ENCODE assay signal across 29 cellular contexts in the genomic region with DNA sequence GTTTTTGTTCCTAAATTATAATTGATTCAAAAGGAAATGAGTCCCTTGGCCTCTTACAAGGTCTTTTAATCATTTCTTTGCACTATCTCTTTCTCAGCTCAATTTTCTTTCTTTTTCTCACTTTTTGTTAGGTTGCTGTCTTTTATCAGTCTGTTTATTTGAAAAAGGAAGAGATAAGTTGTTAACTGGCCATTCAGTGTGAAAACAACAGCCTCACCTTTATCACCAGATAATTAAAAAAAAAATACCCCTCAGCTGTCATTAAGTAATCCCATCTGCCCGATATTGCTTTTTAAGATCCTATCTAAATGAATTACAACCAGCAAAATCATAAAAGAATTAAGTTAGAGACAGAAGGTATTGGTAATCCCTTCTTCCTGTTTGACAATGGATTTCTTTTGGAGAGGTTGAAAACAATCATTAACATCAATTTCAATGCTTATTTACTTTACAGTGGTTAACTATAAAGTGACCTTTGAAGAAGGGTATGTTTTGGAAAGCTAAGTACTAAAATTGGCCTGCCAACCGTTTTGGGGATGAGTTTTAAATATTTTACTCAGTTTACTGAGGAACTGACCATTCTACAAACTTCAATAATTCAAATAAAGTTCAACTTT.
A peak's percentile ranks its signal among the peaks of the same experiment; 100 is the strongest.
DNase-seq lines count a peak whose midpoint lies in the region; ATAC-seq and TF ChIP-seq lines count a peak whose summit lies in the region.
"Had no signal": no experiment of that assay in that cellular context is flagged by ENCODE, and none has a peak within 500 bp of the region (broad histone marks: within the 10 kb centered on the region; RNA-seq: fewer than 3 reads in every experiment).

No MANE protein-coding gene starts in this region.

- TF ChIP-seq POLR2A in lower leg skin (IDR thresholded peaks at IDR 0.05), result no peak

- H2AFZ ChIP-seq in GM23338, result no peak overlapping the region

- ATAC-seq in GM23338, result no peak
- ATAC-seq in SK-N-SH treated with all-trans-retinoic acid at 6 μM for 48 hours, result no peak
- ATAC-seq: psoas muscle; stimulated activated effector memory CD8-positive, alpha-beta T cell treated with anti-CD3 and anti-CD28 coated beads, Interleukin-12 subunit alpha, Interleukin-12 subunit beta, amount 100 ng/mL, for 72 hours had no signal

- no peaks in the 10 kb centered on the region for H3K79me2 ChIP-seq in GM23338 (replicated peaks; ENCODE audit: insufficient read depth)

- H3K36me3 Mint-ChIP-seq in GM23338 (ENCODE audit: low read depth), result no peaks in the 10 kb centered on the region; the same call in 2 of the 3 replicates
- no peaks in the 10 kb centered on the region for H3K36me3 Mint-ChIP-seq in nephron (ENCODE audit: low read depth)
- H3K36me3 Mint-ChIP-seq: naive B cell; stimulated activated effector memory CD8-positive, alpha-beta T cell treated with anti-CD3 and anti-CD28 coated beads, Interleukin-12 subunit alpha, Interleukin-12 subunit beta, amount 100 ng/mL, for 72 hours had no signal

- H3K4me3 Mint-ChIP-seq in GM23338 (peak overlapping the region; percentile 59), nephron (no peak overlapping the region)
- H3K4me3 Mint-ChIP-seq: activated B cell treated with CpG ODN at 0.5 μM for 24 hours; activated T-cell treated with anti-CD3 and anti-CD28 coated beads, Interleukin-2, amount 50 U/mL, for 24 hours; naive B cell; stimulated activated effector memory CD8-positive, alpha-beta T cell treated with anti-CD3 and anti-CD28 coated beads, Interleukin-12 subunit alpha, Interleukin-12 subunit beta, amount 100 ng/mL, for 72 hours had no signal

- H3K4me3 ChIP-seq in GM23338 (peak overlapping the region; percentile 32), lower leg skin (ENCODE audit: low read depth, poor library complexity, severe bottlenecking) (no peak overlapping the region)
- H3K4me3 ChIP-seq: cardiac muscle cell, left ventricle myocardium inferior, psoas muscle had no signal

- H3K9me2 ChIP-seq in GM23338 (ENCODE audit: insufficient read depth), result no peaks in the 10 kb centered on the region

- H4K20me1 ChIP-seq in GM23338 (replicated peaks; ENCODE audit: insufficient read depth), result no peaks in the 10 kb centered on the region

- peak; percentile 11 for DNase-seq in GM23338 (ENCODE audit: low spot score)
- DNase-seq in NCI-H524 (lab: John Stamatoyannopoulos, UW), result peak; percentile 7 to 55
- no peak for DNase-seq in lower leg skin (ENCODE audit: low spot score in 2 of 2)
- DNase-seq in NCI-H1436 treated with DMSO at 0.1 percent for 48 hours (lab: John Stamatoyannopoulos, UW), result no peak
- no peak for DNase-seq in NCI-H2107 (lab: John Stamatoyannopoulos, UW)
- no peak for DNase-seq in anterior cingulate cortex (lab: John Stamatoyannopoulos, UW)
- DNase-seq: activated B cell treated with CpG ODN at 0.5 μM for 24 hours; activated CD4-positive, alpha-beta T cell treated with anti-CD3 and anti-CD28 coated beads, Interleukin-2, amount 50 U/mL, for 1 hour; activated T-cell treated with anti-CD3 and anti-CD28 coated beads, Interleukin-2, amount 50 U/mL, for 24 hours; Caco-2; DND-41; effector CD8-positive, alpha-beta T cell; left ventricle myocardium inferior; midbrain; naive B cell; NCI-H1092; NCI-H2029; NCI-H2227 treated with DMSO at 0.1 percent for 48 hours; NCI-H774; occipital lobe; OCI-M1; psoas muscle; stimulated activated CD4-positive, alpha-beta T cell treated with anti-CD3 and anti-CD28 coated beads, Interleukin-15, amount 100 ng/mL, for 24 hours had no signal

- no peak for TF ChIP-seq CTCF in GM23338 (conservative IDR thresholded peaks at IDR 0.05; ENCODE audit: low read depth in 2 of 2)
- no peak for TF ChIP-seq CTCF in nephron (IDR thresholded peaks at IDR 0.05; ENCODE audit: unreplicated experiment in 3 of 3)
- no peak for TF ChIP-seq CTCF in lower leg skin (IDR thresholded peaks at IDR 0.05)

- no peaks in the 10 kb centered on the region for H3K27me3 ChIP-seq in GM23338 (ENCODE audit: insufficient read depth)
- H3K27me3 ChIP-seq: cardiac muscle cell had no signal

- H3K27ac ChIP-seq in GM23338 (ENCODE audit: low read depth), result peak overlapping the region; percentile 93
- H3K27ac ChIP-seq: C4-2B, cardiac muscle cell, epithelial cell of prostate, left ventricle myocardium inferior, psoas muscle had no signal

- H3K27me3 Mint-ChIP-seq in GM23338 (ENCODE audit: insufficient read depth, low read depth, poor library complexity), result peaks cover 4% of the 10 kb centered on the region
- peaks cover 8% of the 10 kb centered on the region for H3K27me3 Mint-ChIP-seq in nephron (ENCODE audit: low read depth)
- H3K27me3 Mint-ChIP-seq: activated B cell treated with CpG ODN at 0.5 μM for 24 hours; activated T-cell treated with anti-CD3 and anti-CD28 coated beads, Interleukin-2, amount 50 U/mL, for 24 hours; naive B cell had no signal

- H3K9me3 Mint-ChIP-seq in GM23338 (no peaks in the 10 kb centered on the region; the same call in 2 of the 3 replicates), nephron (no peaks in the 10 kb centered on the region)
- H3K9me3 Mint-ChIP-seq: activated B cell treated with CpG ODN at 0.5 μM for 24 hours; activated T-cell treated with anti-CD3 and anti-CD28 coated beads, Interleukin-2, amount 50 U/mL, for 24 hours; stimulated activated effector memory CD8-positive, alpha-beta T cell treated with anti-CD3 and anti-CD28 coated beads, Interleukin-12 subunit alpha, Interleukin-12 subunit beta, amount 100 ng/mL, for 72 hours had no signal

- WGBS in lower leg skin, 2 donors, result 60 to 66% methylated on average over 2 of the region's 2 CpGs

- intact Hi-C loops in lower leg skin (cut with DNase I; ENCODE audit: low total_unique reads), result no loop called here

- H3F3A ChIP-seq in GM23338 (replicated peaks; ENCODE audit: low read depth), result 0 out of 2 replicates have a peak, but pooled peaks cover 4% of the 10 kb centered on the region

- H3K36me3 ChIP-seq in GM23338 (ENCODE audit: insufficient read depth), result no peaks in the 10 kb centered on the region
- H3K36me3 ChIP-seq: cardiac muscle cell, left ventricle myocardium inferior had no signal

- H3K4me1 Mint-ChIP-seq in GM23338 (peaks cover 45% of the 10 kb centered on the region), nephron (peaks cover 19% of the 10 kb centered on the region)
- H3K4me1 Mint-ChIP-seq: activated B cell treated with CpG ODN at 0.5 μM for 24 hours, naive B cell had no signal

- H3K4me1 ChIP-seq in GM23338 (ENCODE audit: insufficient read depth), result peaks cover 42% of the 10 kb centered on the region
- H3K4me1 ChIP-seq: left ventricle myocardium inferior, psoas muscle had no signal

- H3K27ac Mint-ChIP-seq in GM23338 (0 out of 2 replicates have a peak overlapping the region, but pooled peaks have one; percentile 29), nephron (peak overlapping the region in 2 of 3 experiments; percentile 31 to 46)
- H3K27ac Mint-ChIP-seq: activated B cell treated with CpG ODN at 0.5 μM for 24 hours; activated T-cell treated with anti-CD3 and anti-CD28 coated beads, Interleukin-2, amount 50 U/mL, for 24 hours; stimulated activated effector memory CD8-positive, alpha-beta T cell treated with anti-CD3 and anti-CD28 coated beads, Interleukin-12 subunit alpha, Interleukin-12 subunit beta, amount 100 ng/mL, for 72 hours had no signal

- peak overlapping the region; percentile 58 for H3K4me2 ChIP-seq in GM23338

TF ChIP-seq in GM23338, 12 proteins besides CTCF, POLR2A, EP300 and RAD21:
- TF ChIP-seq ZNF114 (CRISPR knock-in tag; IDR thresholded peaks at IDR 0.05) (no peak), NANOG (IDR thresholded peaks at IDR 0.05; ENCODE audit: borderline replicate concordance) (peak; percentile 72)

TF ChIP-seq in SK-N-SH treated with all-trans-retinoic acid at 6 μM for 48 hours, 23 proteins besides CTCF, POLR2A, EP300 and RAD21:
- no peak for TF ChIP-seq ZNF565 (CRISPR knock-in tag; conservative IDR thresholded peaks at IDR 0.05; ENCODE audit: low read depth)
- TF ChIP-seq ESRRG (CRISPR knock-in tag; IDR thresholded peaks at IDR 0.05), result no peak
- no peak for TF ChIP-seq GLIS3 (CRISPR knock-in tag; IDR thresholded peaks at IDR 0.05)
- TF ChIP-seq TCF4 (CRISPR knock-in tag; IDR thresholded peaks at IDR 0.05; ENCODE audit: borderline replicate concordance), result 0 out of 2 replicates have a peak, but pooled peaks have one; percentile 21
- TF ChIP-seq, protein P1, sequence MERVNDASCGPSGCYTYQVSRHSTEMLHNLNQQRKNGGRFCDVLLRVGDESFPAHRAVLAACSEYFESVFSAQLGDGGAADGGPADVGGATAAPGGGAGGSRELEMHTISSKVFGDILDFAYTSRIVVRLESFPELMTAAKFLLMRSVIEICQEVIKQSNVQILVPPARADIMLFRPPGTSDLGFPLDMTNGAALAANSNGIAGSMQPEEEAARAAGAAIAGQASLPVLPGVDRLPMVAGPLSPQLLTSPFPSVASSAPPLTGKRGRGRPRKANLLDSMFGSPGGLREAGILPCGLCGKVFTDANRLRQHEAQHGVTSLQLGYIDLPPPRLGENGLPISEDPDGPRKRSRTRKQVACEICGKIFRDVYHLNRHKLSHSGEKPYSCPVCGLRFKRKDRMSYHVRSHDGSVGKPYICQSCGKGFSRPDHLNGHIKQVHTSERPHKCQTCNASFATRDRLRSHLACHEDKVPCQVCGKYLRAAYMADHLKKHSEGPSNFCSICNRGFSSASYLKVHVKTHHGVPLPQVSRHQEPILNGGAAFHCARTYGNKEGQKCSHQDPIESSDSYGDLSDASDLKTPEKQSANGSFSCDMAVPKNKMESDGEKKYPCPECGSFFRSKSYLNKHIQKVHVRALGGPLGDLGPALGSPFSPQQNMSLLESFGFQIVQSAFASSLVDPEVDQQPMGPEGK (CRISPR knock-in tag; IDR thresholded peaks at IDR 0.05; ENCODE audit: borderline replicate concordance), result no peak
TF ChIP-seq in SK-N-SH treated with all-trans-retinoic acid at 6 μM for 48 hours: peak in this region for 1.

Comparison
In these comparisons a context has a peak if more than half of its experiments do, and no peak if none do; other contexts are left out.
1. DNase-seq: peak in GM23338 (single experiment) and NCI-H524 (2 of 2); none in lower leg skin (0 of 2), NCI-H1436 treated with DMSO at 0.1 percent for 48 hours (single experiment), NCI-H2107 (single experiment) and anterior cingulate cortex (0 of 58).